ENCODE assay signal across 13 cellular contexts in genomic region chr7:139702313-139702731, GRCh38.
DNase-seq lines count a peak whose midpoint lies in the region; ATAC-seq and TF ChIP-seq lines count a peak whose summit lies in the region.
"Had no signal": no experiment of that assay in that cellular context is flagged by ENCODE, and none has a peak within 500 bp of the region (broad histone marks: within the 10 kb centered on the region; RNA-seq: fewer than 3 reads in every experiment).

No MANE protein-coding gene starts in this region.

- peak; percentile 2 to 58 (median 38) for ATAC-seq in heart right ventricle
- no peak for ATAC-seq in GM18858 (IDR thresholded peaks at IDR 0.05; ENCODE audit: unreplicated experiment)
- no peak for ATAC-seq in GM18870 (IDR thresholded peaks at IDR 0.05; ENCODE audit: unreplicated experiment)
- ATAC-seq: stimulated activated naive CD8-positive, alpha-beta T cell treated with anti-CD3 and anti-CD28 coated beads, Interleukin-15, Interleukin-2, amounts not matched to agents 100 U/mL and 50 U/mL, for 24 hours had no signal

- TF ChIP-seq EP300 in SK-N-SH (IDR thresholded peaks at IDR 0.05; ENCODE audit: borderline replicate concordance in 1 of 2, low read depth in 1 of 2, low read length in 1 of 2): no peak

- TF ChIP-seq RAD21 in SK-N-SH (IDR thresholded peaks at IDR 0.05; ENCODE audit: low read length): no peak

- H3K4me2 ChIP-seq in SK-N-SH (no peak overlapping the region), skeletal muscle satellite cell (ENCODE audit: low read length) (peak overlapping the region; percentile 11)

- H3K36me3 ChIP-seq in HEK293 (ENCODE audit: control insufficient read depth in 2 of 2, insufficient read depth in 1 of 2, low read length in 2 of 2) (peaks cover 0 to 14% of the 10 kb centered on the region in 2 experiments; a peak in 2 of 3 replicates), SK-N-SH (replicated peaks in 1 of 2; ENCODE audit: control insufficient read depth in 1 of 2, insufficient read depth in 2 of 2, low read length in 1 of 2) (peaks cover 10 to 30% of the 10 kb centered on the region in 2 experiments), heart right ventricle (peaks cover 0 to 65% (median 0%) of the 10 kb centered on the region in 9 donors), skeletal muscle satellite cell (ENCODE audit: insufficient read depth, low read length) (peaks cover 92% of the 10 kb centered on the region)

- H4K20me1 ChIP-seq in SK-N-SH (ENCODE audit: insufficient read depth): peaks cover 86% of the 10 kb centered on the region

- H3K9ac ChIP-seq in SK-N-SH (no peak overlapping the region), skeletal muscle satellite cell (ENCODE audit: low read depth, low read length) (peak overlapping the region; percentile 48)

- peak; percentile 77 for DNase-seq in SK-N-SH
- no peak for DNase-seq in heart right ventricle
- DNase-seq in NCI-H446 treated with DMSO at 0.1 percent for 48 hours (lab: John Stamatoyannopoulos, UW): no peak
- DNase-seq in COR-L47 (lab: John Stamatoyannopoulos, UW): no peak
- DNase-seq: activated effector memory CD4-positive, alpha-beta T cell treated with anti-CD3 and anti-CD28 coated beads, Interleukin-2, amount 50 U/mL, for 16 hours; cortex of kidney; DMS153; SIG-M5; stimulated activated naive CD8-positive, alpha-beta T cell treated with anti-CD3 and anti-CD28 coated beads, Interleukin-15, Interleukin-2, amounts not matched to agents 100 U/mL and 50 U/mL, for 24 hours had no signal

- H3K9me3 ChIP-seq in HEK293 (ENCODE audit: control insufficient read depth, insufficient read depth, low read depth, low read length) (no peaks in the 10 kb centered on the region), SK-N-SH (no peaks in the 10 kb centered on the region), heart right ventricle (no peaks in the 10 kb centered on the region), skeletal muscle satellite cell (replicated peaks; ENCODE audit: low read length) (no peaks in the 10 kb centered on the region)

- H3K4me3 ChIP-seq in HEK293 (ENCODE audit: low read depth, low read length) (no peak overlapping the region), SK-N-SH (ENCODE audit: low read depth in 2 of 2, low read length in 1 of 2) (no peak overlapping the region), heart right ventricle (no peak overlapping the region), skeletal muscle satellite cell (ENCODE audit: low read length) (no peak overlapping the region)

- H3K4me1 ChIP-seq in HEK293 (ENCODE audit: control insufficient read depth, insufficient read depth, low read length): no peaks in the 10 kb centered on the region
- peaks cover 0 to 12% of the 10 kb centered on the region in 2 experiments; a peak in 1 of 4 replicates for H3K4me1 ChIP-seq in SK-N-SH (ENCODE audit: control insufficient read depth in 1 of 2, insufficient read depth in 2 of 2, low read depth in 1 of 2, low read length in 1 of 2)
- H3K4me1 ChIP-seq in heart right ventricle: peaks cover 16 to 79% (median 58%) of the 10 kb centered on the region in 9 donors
- peaks cover 34% of the 10 kb centered on the region for H3K4me1 ChIP-seq in skeletal muscle satellite cell (ENCODE audit: control insufficient read depth, insufficient read depth, low read length)

- no peak overlapping the region for H2AFZ ChIP-seq in SK-N-SH (ENCODE audit: low read depth)

- TF ChIP-seq CTCF in HEK293 (tag by site-specific recombination; IDR thresholded peaks at IDR 0.05) (no peak), SK-N-SH (IDR thresholded peaks at IDR 0.05) (no peak), heart right ventricle (IDR thresholded peaks at IDR 0.05) (no peak)

- no peaks in the 10 kb centered on the region for H3K9me2 ChIP-seq in SK-N-SH

- H3K27me3 ChIP-seq in SK-N-SH (ENCODE audit: insufficient read depth) (no peaks in the 10 kb centered on the region), heart right ventricle (no peaks in the 10 kb centered on the region), skeletal muscle satellite cell (ENCODE audit: control insufficient read depth, insufficient read depth, low read length) (no peaks in the 10 kb centered on the region)

- peaks cover 67% of the 10 kb centered on the region for H3K79me2 ChIP-seq in SK-N-SH (ENCODE audit: insufficient read depth)

- POLR2A ChIA-PET in HEK293 (lab: Yijun Ruan, JAX): no interaction called here
- POLR2A ChIA-PET in SK-N-SH (lab: Yijun Ruan, JAX): interaction anchor here (0.7 kb wide), 1 partner anchor 29 kb away, joined by 3 read pairs; no protein-coding TSS in a partner anchor

- no peaks in the 10 kb centered on the region for H3F3A ChIP-seq in SK-N-SH (replicated peaks; ENCODE audit: insufficient read depth)

- no peak overlapping the region for H3K27ac ChIP-seq in HEK293 (ENCODE audit: extremely low read depth, low read depth, low read length)
- no peak overlapping the region; a peak in 1 of 4 replicates for H3K27ac ChIP-seq in SK-N-SH (ENCODE audit: low read depth in 2 of 2, low read length in 1 of 2)
- H3K27ac ChIP-seq in heart right ventricle: peak overlapping the region; percentile 73 to 91 (median 84)

- intact Hi-C loops in heart right ventricle (cut with DNase I): loop anchor here in 2 of 10 donors (5.0 to 10.0 kb wide), 2 partner anchors 48 to 75 kb away; partner anchors contain the start of gene HIPK2 (in 1 of the 2)

- 26% methylated on average over 6 of the region's 8 CpGs for WGBS in SK-N-SH (ENCODE audit: low lambda C conversion rate)
- 9 to 17% methylated on average over 8 of the region's 8 CpGs for WGBS in heart right ventricle, 2 donors

- CTCF ChIA-PET in HEK293 (lab: Yijun Ruan, JAX) (no interaction called here), SK-N-SH (lab: Yijun Ruan, JAX) (interaction anchor here (0.7 to 1.8 kb wide), 6 partner anchors 10 to 96 kb away, joined by 3 to 9 read pairs (median 3); no protein-coding TSS in a partner anchor)

TF ChIP-seq in HEK293, 187 proteins besides CTCF, POLR2A, EP300 and RAD21:
- TF ChIP-seq ZIC2 (tag by site-specific recombination; IDR thresholded peaks at IDR 0.05) (peak; percentile 91), YY1 (tag by site-specific recombination; IDR thresholded peaks at IDR 0.05) (no peak), ZNF341 (tag by site-specific recombination; IDR thresholded peaks at IDR 0.05; ENCODE audit: low read depth) (peak; percentile 40; the same call in 1 of the 2 replicates)
- TF ChIP-seq, protein P1, sequence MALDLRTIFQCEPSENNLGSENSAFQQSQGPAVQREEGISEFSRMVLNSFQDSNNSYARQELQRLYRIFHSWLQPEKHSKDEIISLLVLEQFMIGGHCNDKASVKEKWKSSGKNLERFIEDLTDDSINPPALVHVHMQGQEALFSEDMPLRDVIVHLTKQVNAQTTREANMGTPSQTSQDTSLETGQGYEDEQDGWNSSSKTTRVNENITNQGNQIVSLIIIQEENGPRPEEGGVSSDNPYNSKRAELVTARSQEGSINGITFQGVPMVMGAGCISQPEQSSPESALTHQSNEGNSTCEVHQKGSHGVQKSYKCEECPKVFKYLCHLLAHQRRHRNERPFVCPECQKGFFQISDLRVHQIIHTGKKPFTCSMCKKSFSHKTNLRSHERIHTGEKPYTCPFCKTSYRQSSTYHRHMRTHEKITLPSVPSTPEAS (tag by site-specific recombination; IDR thresholded peaks at IDR 0.05): no peak
- TF ChIP-seq, protein P2, sequence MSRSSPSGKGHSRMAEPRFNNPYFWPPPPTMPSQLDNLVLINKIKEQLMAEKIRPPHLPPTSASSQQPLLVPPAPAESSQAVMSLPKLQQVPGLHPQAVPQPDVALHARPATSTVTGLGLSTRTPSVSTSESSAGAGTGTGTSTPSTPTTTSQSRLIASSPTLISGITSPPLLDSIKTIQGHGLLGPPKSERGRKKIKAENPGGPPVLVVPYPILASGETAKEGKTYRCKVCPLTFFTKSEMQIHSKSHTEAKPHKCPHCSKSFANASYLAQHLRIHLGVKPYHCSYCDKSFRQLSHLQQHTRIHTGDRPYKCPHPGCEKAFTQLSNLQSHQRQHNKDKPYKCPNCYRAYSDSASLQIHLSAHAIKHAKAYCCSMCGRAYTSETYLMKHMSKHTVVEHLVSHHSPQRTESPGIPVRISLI (tag by site-specific recombination; IDR thresholded peaks at IDR 0.05): no peak

TF ChIP-seq in SK-N-SH, 30 proteins besides CTCF, POLR2A, EP300 and RAD21:
- 0 out of 2 replicates have a peak, but pooled peaks have one; percentile 34 for TF ChIP-seq FOXJ3 (CRISPR knock-in tag; IDR thresholded peaks at IDR 0.05)
- TF ChIP-seq MXI1 (IDR thresholded peaks at IDR 0.05; ENCODE audit: low read depth, low read length): no peak
- peak; percentile 38; the same call in 1 of the 2 replicates for TF ChIP-seq NFIC (IDR thresholded peaks at IDR 0.05; ENCODE audit: borderline replicate concordance)
- TF ChIP-seq RFX5 (IDR thresholded peaks at IDR 0.05; ENCODE audit: low read length): no peak
- TF ChIP-seq IRF3 (IDR thresholded peaks at IDR 0.05; ENCODE audit: low read depth, low read length): no peak
- no peak for TF ChIP-seq YY1 (IDR thresholded peaks at IDR 0.05; ENCODE audit: low read depth)

Comparison
In these comparisons a context has a peak if more than half of its experiments do, and no peak if none do; other contexts are left out.
1. H3K27ac ChIP-seq: peak in heart right ventricle (10 of 10); none in HEK293 (single experiment) and SK-N-SH (0 of 2).
2. ATAC-seq: peak in heart right ventricle (8 of 8); none in GM18858 (single experiment) and GM18870 (single experiment).